In genomic region chr12:121860257-121860656, GRCh38 we compare ENCODE assay signal across 21 cellular contexts. TPM values are rescaled to one million over a fixed set of nuclear protein-coding genes. Genes with fewer than 3 reads are reported as not detected.
DNase-seq lines count a peak whose midpoint lies in the region; ATAC-seq and TF ChIP-seq lines count a peak whose summit lies in the region.
"Had no signal": no experiment of that assay in that cellular context is flagged by ENCODE, and none has a peak within 500 bp of the region (broad histone marks: within the 10 kb centered on the region; RNA-seq: fewer than 3 reads in every experiment).

No MANE protein-coding gene starts in this region.

- no peaks in the 10 kb centered on the region for H3K36me3 ChIP-seq in prostate gland
- H3K36me3 ChIP-seq: MG63 had no signal

- H3K4me3 Mint-ChIP-seq in activated T-helper 1 cell treated with anti-CD3 and anti-CD28 coated beads, Interleukin-12 subunit alpha, Interleukin-12 subunit beta, Interleukin-2, Interleukin-4 antibody, amounts not matched to agents 30 ng/mL and 10 ng/mL and 1 ng/mL, durations not matched to agents 14 hours and 24 hours and 36 hours: no peak overlapping the region
- H3K4me3 Mint-ChIP-seq: activated naive CD8-positive, alpha-beta T cell treated with anti-CD3 and anti-CD28 coated beads, Interleukin-2, amount 10 ng/mL, durations not matched to agents 7 days and 5 days; CD4-positive, CD25-positive, alpha-beta regulatory T cell; dendritic cell treated with granulocyte-macrophage colony-stimulating factor and Interleukin-4, amounts not matched to agents 40 ng/mL and 50 ng/mL, for 4 days had no signal

- peak; percentile 47 for DNase-seq in NCI-H69 (lab: John Stamatoyannopoulos, UW)
- DNase-seq in fibroblast of villous mesenchyme (ENCODE audit: low read depth): peak; percentile 18
- DNase-seq in prostate gland (ENCODE audit: low spot score): no peak
- no peak for DNase-seq in activated T-helper 1 cell treated with anti-CD3 and anti-CD28 coated beads, Interleukin-12 subunit alpha, Interleukin-12 subunit beta, Interleukin-2, Interleukin-4 antibody, amounts not matched to agents 30 ng/mL and 10 ng/mL and 1 ng/mL, durations not matched to agents 14 hours and 24 hours and 36 hours (ENCODE audit: low spot score)
- no peak for DNase-seq in SW 1271 (lab: John Stamatoyannopoulos, UW)
- no peak for DNase-seq in dermis blood vessel endothelial cell
- DNase-seq: activated CD4-positive, alpha-beta T cell treated with anti-CD3 and anti-CD28 coated beads for 1 hour; activated naive CD8-positive, alpha-beta T cell treated with anti-CD3 and anti-CD28 coated beads, Interleukin-2, amount 10 ng/mL, durations not matched to agents 7 days and 5 days; CD4-positive, CD25-positive, alpha-beta regulatory T cell; DMS 273 treated with DMSO at 0.1 percent for 48 hours; H7; left colon; MG63; NCI-H2227 treated with DMSO at 0.1 percent for 48 hours; stimulated activated naive CD8-positive, alpha-beta T cell treated with anti-CD3 and anti-CD28 coated beads, Interleukin-15, Interleukin-2, amounts not matched to agents 100 U/mL and 50 U/mL, for 24 hours had no signal

- no peaks in the 10 kb centered on the region for H3K36me3 Mint-ChIP-seq in activated T-helper 1 cell treated with anti-CD3 and anti-CD28 coated beads, Interleukin-12 subunit alpha, Interleukin-12 subunit beta, Interleukin-2, Interleukin-4 antibody, amounts not matched to agents 30 ng/mL and 10 ng/mL and 1 ng/mL, durations not matched to agents 14 hours and 24 hours and 36 hours (ENCODE audit: low read depth)
- H3K36me3 Mint-ChIP-seq: activated naive CD8-positive, alpha-beta T cell treated with anti-CD3 and anti-CD28 coated beads, Interleukin-2, amount 10 ng/mL, durations not matched to agents 7 days and 5 days had no signal

- peak overlapping the region; percentile 15 for H3K27ac ChIP-seq in 22Rv1
- peak overlapping the region; percentile 66 to 72 for H3K27ac ChIP-seq in prostate gland

- TF ChIP-seq POLR2A in prostate gland (IDR thresholded peaks at IDR 0.05): no peak

- H3K9me3 Mint-ChIP-seq in activated T-helper 1 cell treated with anti-CD3 and anti-CD28 coated beads, Interleukin-12 subunit alpha, Interleukin-12 subunit beta, Interleukin-2, Interleukin-4 antibody, amounts not matched to agents 30 ng/mL and 10 ng/mL and 1 ng/mL, durations not matched to agents 14 hours and 24 hours and 36 hours: no peaks in the 10 kb centered on the region
- H3K9me3 Mint-ChIP-seq: activated naive CD8-positive, alpha-beta T cell treated with anti-CD3 and anti-CD28 coated beads, Interleukin-2, amount 10 ng/mL, durations not matched to agents 7 days and 5 days; CD4-positive, CD25-positive, alpha-beta regulatory T cell; dendritic cell treated with granulocyte-macrophage colony-stimulating factor and Interleukin-4, amounts not matched to agents 40 ng/mL and 50 ng/mL, for 4 days had no signal

- H3K9me3 ChIP-seq in prostate gland: no peaks in the 10 kb centered on the region
- H3K9me3 ChIP-seq: MG63 had no signal

- no peaks in the 10 kb centered on the region for H3K27me3 Mint-ChIP-seq in activated T-helper 1 cell treated with anti-CD3 and anti-CD28 coated beads, Interleukin-12 subunit alpha, Interleukin-12 subunit beta, Interleukin-2, Interleukin-4 antibody, amounts not matched to agents 30 ng/mL and 10 ng/mL and 1 ng/mL, durations not matched to agents 14 hours and 24 hours and 36 hours (ENCODE audit: insufficient read depth)
- H3K27me3 Mint-ChIP-seq: activated naive CD8-positive, alpha-beta T cell treated with anti-CD3 and anti-CD28 coated beads, Interleukin-2, amount 10 ng/mL, durations not matched to agents 7 days and 5 days; CD4-positive, CD25-positive, alpha-beta regulatory T cell had no signal

- no peak overlapping the region for H3K27ac Mint-ChIP-seq in activated T-helper 1 cell treated with anti-CD3 and anti-CD28 coated beads, Interleukin-12 subunit alpha, Interleukin-12 subunit beta, Interleukin-2, Interleukin-4 antibody, amounts not matched to agents 30 ng/mL and 10 ng/mL and 1 ng/mL, durations not matched to agents 14 hours and 24 hours and 36 hours
- H3K27ac Mint-ChIP-seq: activated naive CD8-positive, alpha-beta T cell treated with anti-CD3 and anti-CD28 coated beads, Interleukin-2, amount 10 ng/mL, durations not matched to agents 7 days and 5 days; CD4-positive, CD25-positive, alpha-beta regulatory T cell; dendritic cell treated with granulocyte-macrophage colony-stimulating factor and Interleukin-4, amounts not matched to agents 40 ng/mL and 50 ng/mL, for 4 days had no signal

- TF ChIP-seq CTCF in 22Rv1 (IDR thresholded peaks at IDR 0.05) (no peak), fibroblast of villous mesenchyme (IDR thresholded peaks at IDR 0.05; ENCODE audit: insufficient read depth, low read depth, low read length) (no peak), prostate gland (IDR thresholded peaks at IDR 0.05) (no peak)

- intact Hi-C loops in prostate gland (cut with DNase I): no loop called here
- intact Hi-C loops in activated T-helper 1 cell treated with anti-CD3 and anti-CD28 coated beads, Interleukin-12 subunit alpha, Interleukin-12 subunit beta, Interleukin-2, Interleukin-4 antibody, amounts not matched to agents 30 ng/mL and 10 ng/mL and 1 ng/mL, durations not matched to agents 14 hours and 24 hours and 36 hours (cut with micrococcal nuclease): no loop called here

- H3K4me3 ChIP-seq in fibroblast of villous mesenchyme (ENCODE audit: low read depth, low read length) (no peak overlapping the region), prostate gland (no peak overlapping the region)
- H3K4me3 ChIP-seq: GM12878, MG63 had no signal

- 100% methylated on average over 1 of the region's 1 CpG for WGBS in prostate gland

- no peaks in the 10 kb centered on the region for H3K4me1 Mint-ChIP-seq in activated T-helper 1 cell treated with anti-CD3 and anti-CD28 coated beads, Interleukin-12 subunit alpha, Interleukin-12 subunit beta, Interleukin-2, Interleukin-4 antibody, amounts not matched to agents 30 ng/mL and 10 ng/mL and 1 ng/mL, durations not matched to agents 14 hours and 24 hours and 36 hours (ENCODE audit: low read depth)
- H3K4me1 Mint-ChIP-seq: CD4-positive, CD25-positive, alpha-beta regulatory T cell had no signal

- no peak for ATAC-seq in HG03095 (IDR thresholded peaks at IDR 0.05; ENCODE audit: unreplicated experiment)
- ATAC-seq: GM12878; left colon; stimulated activated naive CD8-positive, alpha-beta T cell treated with anti-CD3 and anti-CD28 coated beads, Interleukin-15, Interleukin-2, amounts not matched to agents 100 U/mL and 50 U/mL, for 24 hours had no signal

- no peaks in the 10 kb centered on the region for H3K4me1 ChIP-seq in prostate gland (replicated peaks)

- no peaks in the 10 kb centered on the region for H3K27me3 ChIP-seq in prostate gland (replicated peaks; ENCODE audit: insufficient read depth)
- H3K27me3 ChIP-seq: MG63 had no signal

RNA-seq across cellular contexts. Expression of gene HPD, which starts 1.6 kb away (rescaled TPM):
- total RNA-seq in fibroblast of villous mesenchyme (not detected in 2 replicates), prostate gland (1 to 10 TPM in 1 of 2 donors, under 1 TPM in 1; 0.41 to 4.0 TPM), dermis blood vessel endothelial cell (not detected in 2 replicates)
- not detected in 2 replicates for total RNA-seq in activated T-helper 1 cell treated with anti-CD3 and anti-CD28 coated beads, Interleukin-12 subunit alpha, Interleukin-12 subunit beta, Interleukin-2, Interleukin-4 antibody, amounts not matched to agents 30 ng/mL and 10 ng/mL and 1 ng/mL, durations not matched to agents 14 hours and 24 hours and 36 hours
- total RNA-seq: activated naive CD8-positive, alpha-beta T cell treated with anti-CD3 and anti-CD28 coated beads, Interleukin-2, amount 10 ng/mL, durations not matched to agents 7 days and 5 days; CD4-positive, CD25-positive, alpha-beta regulatory T cell; RPMI7951; urinary bladder had no signal

RNA-seq across cellular contexts. Expression of gene PSMD9, which starts 28.3 kb away (rescaled TPM):
- total RNA-seq in fibroblast of villous mesenchyme: 28.9 and 35.1 TPM in 2 replicates
- 10 to 100 TPM; 68.2 to 73.3 TPM for total RNA-seq in prostate gland
- 63.9 and 67.5 TPM in 2 replicates for total RNA-seq in activated T-helper 1 cell treated with anti-CD3 and anti-CD28 coated beads, Interleukin-12 subunit alpha, Interleukin-12 subunit beta, Interleukin-2, Interleukin-4 antibody, amounts not matched to agents 30 ng/mL and 10 ng/mL and 1 ng/mL, durations not matched to agents 14 hours and 24 hours and 36 hours
- total RNA-seq in dermis blood vessel endothelial cell: 48.5 and 131 TPM in 2 replicates

RNA-seq across cellular contexts. Expression of gene SETD1B, which starts 56.4 kb away (rescaled TPM):
- total RNA-seq in fibroblast of villous mesenchyme (4.7 and 5.2 TPM in 2 replicates), prostate gland (10 to 100 TPM; 19.2 to 27.5 TPM), dermis blood vessel endothelial cell (2.7 and 6.7 TPM in 2 replicates)
- 32.0 and 33.0 TPM in 2 replicates for total RNA-seq in activated T-helper 1 cell treated with anti-CD3 and anti-CD28 coated beads, Interleukin-12 subunit alpha, Interleukin-12 subunit beta, Interleukin-2, Interleukin-4 antibody, amounts not matched to agents 30 ng/mL and 10 ng/mL and 1 ng/mL, durations not matched to agents 14 hours and 24 hours and 36 hours

RNA-seq across cellular contexts. Expression of gene CFAP251, which starts 58.1 kb away (rescaled TPM):
- total RNA-seq in fibroblast of villous mesenchyme: 6.8 and 8.2 TPM in 2 replicates
- total RNA-seq in prostate gland: 1 to 10 TPM in 1 of 2 donors, under 1 TPM in 1; 0.55 to 4.5 TPM
- 0.65 and 0.76 TPM in 2 replicates for total RNA-seq in activated T-helper 1 cell treated with anti-CD3 and anti-CD28 coated beads, Interleukin-12 subunit alpha, Interleukin-12 subunit beta, Interleukin-2, Interleukin-4 antibody, amounts not matched to agents 30 ng/mL and 10 ng/mL and 1 ng/mL, durations not matched to agents 14 hours and 24 hours and 36 hours
- total RNA-seq in dermis blood vessel endothelial cell: 0.56 and 2.9 TPM in 2 replicates

Comparison
In these comparisons a context has a peak if more than half of its experiments do, and no peak if none do; other contexts are left out.
1. DNase-seq: peak in NCI-H69 (single experiment) and fibroblast of villous mesenchyme (single experiment); none in prostate gland (single experiment), activated T-helper 1 cell treated with anti-CD3 and anti-CD28 coated beads, Interleukin-12 subunit alpha, Interleukin-12 subunit beta, Interleukin-2, Interleukin-4 antibody, amounts not matched to agents 30 ng/mL and 10 ng/mL and 1 ng/mL, durations not matched to agents 14 hours and 24 hours and 36 hours (single experiment), SW 1271 (0 of 2) and dermis blood vessel endothelial cell (single experiment).